30 cellular contexts compared by ENCODE assay signal in the genomic region with DNA sequence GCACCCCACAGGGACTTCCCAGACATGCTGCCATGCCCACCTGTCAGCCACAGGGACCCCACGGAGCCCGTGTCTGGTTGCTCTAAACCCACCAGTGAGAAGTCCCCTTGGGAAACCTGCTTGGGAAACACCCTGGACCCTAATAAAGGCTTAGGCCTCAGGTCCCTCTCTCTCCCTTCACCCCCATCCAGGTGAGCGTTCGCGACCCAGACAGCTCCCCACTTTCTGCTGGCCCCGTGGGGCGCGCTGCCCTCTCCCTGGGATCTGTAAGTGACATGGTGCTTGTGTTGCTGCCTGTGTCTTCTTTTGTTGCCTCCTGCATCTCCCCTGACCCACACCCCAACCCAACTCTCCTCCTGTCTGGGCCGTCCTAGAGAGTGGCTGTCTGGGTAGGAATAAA. TPM values are rescaled to one million over a fixed set of nuclear protein-coding genes. Genes with fewer than 3 reads are reported as not detected.
DNase-seq lines count a peak whose midpoint lies in the region; FAIRE-seq and TF ChIP-seq lines count a peak whose summit lies in the region.
"Had no signal": no experiment of that assay in that cellular context is flagged by ENCODE, and none has a peak within 500 bp of the region (broad histone marks: within the 10 kb centered on the region; RNA-seq: fewer than 3 reads in every experiment).

No MANE protein-coding gene starts in this region.

- no peak overlapping the region for H4K5ac ChIP-seq in H1 (ENCODE audit: insufficient read length, low read depth, low read length)

- H3K9me3 ChIP-seq in OCI-LY3 (ENCODE audit: insufficient read depth, low read length), result 0 out of 2 replicates have a peak, but pooled peaks cover 4% of the 10 kb centered on the region
- H3K9me3 ChIP-seq in H1 (ENCODE audit: insufficient read depth in 2 of 2, low read depth in 1 of 2, low read length in 1 of 2), result no peaks in the 10 kb centered on the region
- no peaks in the 10 kb centered on the region for H3K9me3 ChIP-seq in neuronal stem cell (replicated peaks in 1 of 2; ENCODE audit: control insufficient read depth in 2 of 2, insufficient read depth in 1 of 2, low read depth in 1 of 2, low read length in 2 of 2)
- no peaks in the 10 kb centered on the region for H3K9me3 ChIP-seq in SJCRH30 (replicated peaks)
- H3K9me3 ChIP-seq: BE2C had no signal

- no peak overlapping the region for H3K56ac ChIP-seq in H1 (replicated peaks; ENCODE audit: insufficient read length, low read depth, low read length)

- H2AK5ac ChIP-seq in H1 (ENCODE audit: low read depth, low read length) (no peak overlapping the region), neuronal stem cell (ENCODE audit: low read depth, low read length) (no peak overlapping the region)

- H2BK15ac ChIP-seq in H1 (ENCODE audit: low read length) (no peak overlapping the region), neuronal stem cell (ENCODE audit: low read length) (peak overlapping the region; percentile 17)

- no peak overlapping the region for H4K91ac ChIP-seq in H1 (replicated peaks; ENCODE audit: insufficient read length, low read length)
- H4K91ac ChIP-seq in neuronal stem cell (ENCODE audit: low read depth, low read length, poor library complexity), result no peak overlapping the region

- no peaks in the 10 kb centered on the region for H3K23me2 ChIP-seq in H1 (ENCODE audit: low read depth, low read length)

- H3K4ac ChIP-seq in H1 (replicated peaks; ENCODE audit: insufficient read length, low read depth, low read length) (no peak overlapping the region), neuronal stem cell (ENCODE audit: low read length) (no peak overlapping the region)

- H3K23ac ChIP-seq in H1 (ENCODE audit: insufficient read length), result no peak overlapping the region
- no peak overlapping the region for H3K23ac ChIP-seq in neuronal stem cell (ENCODE audit: low read depth, low read length, poor library complexity)

- H3K79me2 ChIP-seq in OCI-LY3 (ENCODE audit: low read length), result no peaks in the 10 kb centered on the region
- no peaks in the 10 kb centered on the region for H3K79me2 ChIP-seq in H1 (ENCODE audit: control insufficient read depth in 1 of 2, insufficient read depth in 2 of 2, low read length in 2 of 2)

- H3K4me2 ChIP-seq in OCI-LY3 (ENCODE audit: low read length) (peak overlapping the region; percentile 75; the same call in 1 of the 2 replicates), H1 (ENCODE audit: insufficient read depth in 1 of 2, low read depth in 2 of 2, low read length in 2 of 2) (no peak overlapping the region), neuronal stem cell (ENCODE audit: insufficient read depth, low read length, poor library complexity, severe bottlenecking) (no peak overlapping the region)
- H3K4me2 ChIP-seq: BLaER1 had no signal

- H2BK5ac ChIP-seq in H1 (ENCODE audit: low read depth, low read length), result no peak overlapping the region
- H2BK5ac ChIP-seq in neuronal stem cell (ENCODE audit: low read length), result no peak overlapping the region

- H3K79me1 ChIP-seq in H1 (ENCODE audit: low read depth, low read length) (no peaks in the 10 kb centered on the region), neuronal stem cell (ENCODE audit: low read depth, low read length) (no peaks in the 10 kb centered on the region)

- no peak for TF ChIP-seq EP300 in H1 (IDR thresholded peaks at IDR 0.05; ENCODE audit: borderline replicate concordance in 1 of 2, low read depth in 2 of 2, low read length in 2 of 2)

- H3K4me3 ChIP-seq in OCI-LY3 (ENCODE audit: low read length) (no peak overlapping the region), H1 (ENCODE audit: extremely low read depth in 1 of 4, insufficient read depth in 2 of 4, low read depth in 3 of 4, low read length in 4 of 4) (no peak overlapping the region), neuronal stem cell (ENCODE audit: low read length in 2 of 2) (no peak overlapping the region), SJCRH30 (no peak overlapping the region)
- H3K4me3 ChIP-seq: BLaER1, GM12878 had no signal

- POLR2A ChIA-PET in H1 (lab: Charles Lee; ENCODE audit: partially characterized antibody), result no interaction called here

- H4K8ac ChIP-seq in H1 (ENCODE audit: extremely low read depth, insufficient read depth, low read length) (no peak overlapping the region), neuronal stem cell (ENCODE audit: low read depth, low read length) (no peak overlapping the region)

- CTCF ChIA-PET in H1 (lab: Charles Lee; ENCODE audit: partially characterized antibody), result no interaction called here

- H3K18ac ChIP-seq in H1 (ENCODE audit: extremely low read depth, low read length), result no peak overlapping the region
- no peak overlapping the region for H3K18ac ChIP-seq in neuronal stem cell (ENCODE audit: low read length)

- H2BK120ac ChIP-seq in H1 (replicated peaks; ENCODE audit: low read depth, low read length) (peak overlapping the region; percentile 88), neuronal stem cell (ENCODE audit: low read depth, low read length) (no peak overlapping the region)

- TF ChIP-seq RAD21 in H1 (IDR thresholded peaks at IDR 0.05 in 1 of 2, conservative IDR thresholded peaks at IDR 0.05 in 1 of 2; ENCODE audit: low read depth in 2 of 2, low read length in 2 of 2), result no peak

- H3K27me3 ChIP-seq in OCI-LY3 (ENCODE audit: low read depth, low read length), result no peaks in the 10 kb centered on the region
- H3K27me3 ChIP-seq in H1 (replicated peaks in 1 of 4; ENCODE audit: control insufficient read depth in 3 of 4, extremely low read depth in 1 of 4, insufficient read depth in 3 of 4, low read length in 3 of 4), result no peaks in the 10 kb centered on the region
- no peaks in the 10 kb centered on the region for H3K27me3 ChIP-seq in neuronal stem cell (ENCODE audit: control insufficient read depth in 3 of 3, insufficient read depth in 3 of 3, low read depth in 1 of 3, low read length in 3 of 3)
- H3K27me3 ChIP-seq in SJCRH30, result no peaks in the 10 kb centered on the region
- H3K27me3 ChIP-seq: BE2C, BLaER1 had no signal

- 95% methylated on average over 9 of the region's 9 CpGs; no CpG with 5 or more reads in 1 of the 2 experiments for WGBS in H1 (ENCODE audit: extremely low coverage in 1 of 2, insufficient coverage in 1 of 2, insufficient read length in 1 of 2, insufficient replicate concordance in 2 of 2, low coverage in 1 of 2, low lambda C conversion rate in 2 of 2, missing lambda C conversion rate in 1 of 2), 2 experiments
- WGBS in neuronal stem cell (ENCODE audit: extremely low coverage in 2 of 2, insufficient read length in 2 of 2, insufficient replicate concordance in 1 of 2), 2 donors, result no CpG with 5 or more reads among the region's 9 CpGs

- FAIRE-seq in H1 (lab: Jason Lieb, UNC), result no peak
- FAIRE-seq: A204.1, GM12878, GM12892, GM18507, GM19239 had no signal

- H3K9ac ChIP-seq in OCI-LY3 (ENCODE audit: low read length) (peak overlapping the region; percentile 69), H1 (replicated peaks in 1 of 4; ENCODE audit: extremely low read depth in 1 of 4, low read depth in 3 of 4, low read length in 3 of 4) (no peak overlapping the region), neuronal stem cell (ENCODE audit: low read depth, low read length, poor library complexity) (no peak overlapping the region)
- H3K9ac ChIP-seq: BLaER1 had no signal

- H3K36me3 ChIP-seq in OCI-LY3 (replicated peaks; ENCODE audit: low read depth, low read length) (peaks cover 10% of the 10 kb centered on the region), H1 (ENCODE audit: control insufficient read depth in 2 of 4, insufficient read depth in 4 of 4, low read length in 3 of 4) (no peaks in the 10 kb centered on the region), neuronal stem cell (replicated peaks in 1 of 2; ENCODE audit: control insufficient read depth in 2 of 2, insufficient read depth in 2 of 2, low read length in 2 of 2) (no peaks in the 10 kb centered on the region), SJCRH30 (no peaks in the 10 kb centered on the region)
- H3K36me3 ChIP-seq: BE2C, BLaER1 had no signal

- H2BK20ac ChIP-seq in H1 (ENCODE audit: low read length), result peak overlapping the region; percentile 52; the same call in 1 of the 2 replicates

- H3K14ac ChIP-seq in H1 (ENCODE audit: insufficient read length), result no peak overlapping the region
- no peak overlapping the region for H3K14ac ChIP-seq in neuronal stem cell (ENCODE audit: low read length)

- H3K27ac ChIP-seq in OCI-LY3 (ENCODE audit: low read length) (peak overlapping the region; percentile 96), H1 (ENCODE audit: low read depth, low read length) (no peak overlapping the region), neuronal stem cell (replicated peaks; ENCODE audit: low read length) (no peak overlapping the region), SJCRH30 (no peak overlapping the region)
- H3K27ac ChIP-seq: BLaER1 had no signal

- DNase-seq in H1 (ENCODE audit: low read depth in 1 of 2, low spot score in 2 of 2), result no peak
- DNase-seq in neuronal stem cell (ENCODE audit: low spot score), result no peak
- no peak for DNase-seq in SJCRH30
- DNase-seq in SW480 (ENCODE audit: low spot score), result no peak
- DNase-seq in ureter (ENCODE audit: low spot score), result no peak
- DNase-seq: 8988T; ACHN; BE2C; C1 segment of cervical spinal cord; CD4-positive, alpha-beta memory T cell; CD4-positive, CD25-positive, alpha-beta regulatory T cell; CD8-positive, alpha-beta memory T cell; COR-L47; DMS 273 treated with DMSO at 0.1 percent for 48 hours; DMS153; DMS53; DMS79; DND-41; EL; GDM1 had no signal

- TF ChIP-seq POLR2A in H1 (IDR thresholded peaks at IDR 0.05; ENCODE audit: control extremely low read depth in 1 of 2, low read depth in 2 of 2, low read length in 2 of 2), result no peak

- H4K20me1 ChIP-seq in OCI-LY3 (ENCODE audit: insufficient read depth, low read length) (no peaks in the 10 kb centered on the region), H1 (replicated peaks in 1 of 2; ENCODE audit: control insufficient read depth in 1 of 2, insufficient read depth in 2 of 2, low read length in 2 of 2) (no peaks in the 10 kb centered on the region)
- H4K20me1 ChIP-seq: BLaER1 had no signal

- TF ChIP-seq CTCF in OCI-LY3 (IDR thresholded peaks at IDR 0.05; ENCODE audit: low read depth, low read length) (no peak), H1 (IDR thresholded peaks at IDR 0.05; ENCODE audit: control extremely low read depth in 1 of 3, insufficient read depth in 1 of 3, low read depth in 1 of 3, low read length in 3 of 3) (no peak)

- H2BK12ac ChIP-seq in H1 (ENCODE audit: low read depth, low read length), result peak overlapping the region; percentile 62; the same call in 1 of the 2 replicates
- H2BK12ac ChIP-seq in neuronal stem cell (ENCODE audit: low read length), result peak overlapping the region; percentile 31

- H3K4me1 ChIP-seq in OCI-LY3 (ENCODE audit: low read length) (peaks cover 54% of the 10 kb centered on the region), H1 (replicated peaks in 1 of 4; ENCODE audit: control insufficient read depth in 3 of 4, insufficient read depth in 4 of 4, low read length in 3 of 4) (peaks cover 0 to 15% (median 7%) of the 10 kb centered on the region in 4 experiments; a peak in 5 of 7 replicates), neuronal stem cell (ENCODE audit: control insufficient read depth in 2 of 2, insufficient read depth in 1 of 2, low read depth in 1 of 2, low read length in 2 of 2) (peaks cover 0 to 2% of the 10 kb centered on the region in 2 donors), SJCRH30 (no peaks in the 10 kb centered on the region)
- H3K4me1 ChIP-seq: BLaER1 had no signal

- no peak overlapping the region for H2AFZ ChIP-seq in OCI-LY3 (ENCODE audit: low read depth, low read length)
- H2AFZ ChIP-seq in H1 (ENCODE audit: low read length), result no peak overlapping the region
- no peak overlapping the region for H2AFZ ChIP-seq in neuronal stem cell (ENCODE audit: low read length)

RNA-seq across cellular contexts. Expression of a gene that starts 47.1 kb away (rescaled TPM):
- total RNA-seq in H1 (2021; fragmentation: NEBNext Ultra II Directional; extraction: Animal tissue kit (Norgen Biotek cat#: 25700)), result 5.9 and 6.5 TPM in 2 replicates
- 7.8 and 9.1 TPM in 2 replicates for polyA plus RNA-seq in H1 (2011; rRNA removed)
- 7.3 TPM for polyA plus RNA-seq in H1 (2011; cell fraction: cytosol; rRNA removed)
- 12.8 TPM for polyA plus RNA-seq in H1 (2011; cell fraction: nucleus; rRNA removed)
- 8.3 to 8.8 TPM (median 8.6 TPM) in 4 replicates for polyA plus RNA-seq in H1 (2012, experiment 1 of 2)
- 8.3 TPM for polyA plus RNA-seq in H1 (2012, experiment 2 of 2)
- 1.5 TPM for polyA plus RNA-seq in H1 (2013, experiment 1 of 2)
- polyA plus RNA-seq in H1 (2013, experiment 2 of 2), result 1.2 TPM
- polyA minus RNA-seq in H1 (2011; rRNA and poly(A)+ RNA removed), result 11.7 and 14.3 TPM in 2 replicates
- polyA minus RNA-seq in H1 (2011; cell fraction: cytosol; rRNA and poly(A)+ RNA removed), result 4.0 TPM
- polyA minus RNA-seq in H1 (2011; cell fraction: nucleus; rRNA and poly(A)+ RNA removed), result 16.0 TPM
- 1.8 TPM for polyA plus RNA-seq in neuronal stem cell (2013, experiment 1 of 2)
- polyA plus RNA-seq in neuronal stem cell (2013, experiment 2 of 2), result 1.7 TPM
- 0.05 TPM in 1 of 2 replicates, not detected in the other for total RNA-seq in SJCRH30 (2014; rRNA removed; shearing (Covaris generic))
- total RNA-seq in ureter, result 4.6 TPM
- total RNA-seq: CD4-positive, alpha-beta memory T cell; CD4-positive, CD25-positive, alpha-beta regulatory T cell; CD8-positive, alpha-beta memory T cell; G401; GM12878 had no signal
- polyA plus RNA-seq: AG04450; CD14-positive monocyte; CD4-positive, alpha-beta memory T cell; CD4-positive, CD25-positive, alpha-beta regulatory T cell; CD8-positive, alpha-beta memory T cell; GM12878 had no signal
